Comparison of ENCODE assay signal across 8 cellular contexts in the genomic region with DNA sequence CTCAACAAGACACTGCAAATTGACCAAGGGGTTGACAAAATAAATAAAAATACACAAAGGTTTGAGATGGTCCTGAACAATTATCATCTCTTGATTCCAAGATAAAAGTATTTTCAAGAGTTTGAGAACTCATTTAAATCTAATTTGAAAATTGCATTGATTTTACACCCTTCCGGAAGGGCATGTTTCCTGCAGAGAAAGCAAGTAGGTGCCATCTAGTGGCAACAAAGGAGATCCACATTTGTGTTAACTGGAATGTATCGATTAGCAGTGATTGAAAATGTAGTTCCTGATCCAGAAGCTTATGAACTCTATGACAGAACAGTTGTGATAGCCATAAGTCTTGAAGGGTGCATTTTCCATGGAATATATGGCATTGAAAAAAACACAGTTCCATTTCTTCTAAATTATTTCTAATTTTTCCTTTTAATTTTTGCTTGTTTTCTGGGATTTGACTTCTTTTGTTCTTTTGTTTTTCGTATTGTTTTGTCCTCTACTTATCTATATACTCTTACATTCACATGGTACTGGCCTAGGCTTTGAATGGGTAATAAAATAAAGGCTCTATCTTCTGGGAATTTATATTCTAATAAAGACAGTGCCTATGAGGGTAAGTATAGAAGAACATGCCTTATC.
DNase-seq lines count a peak whose midpoint lies in the region; ATAC-seq, FAIRE-seq and TF ChIP-seq lines count a peak whose summit lies in the region.

No MANE protein-coding gene starts in this region.

- H3K4me1 Mint-ChIP-seq in CD4-positive, alpha-beta memory T cell, result no peaks in the 10 kb centered on the region
- H3K4me1 Mint-ChIP-seq in type B pancreatic cell (ENCODE audit: unreplicated experiment), result peaks cover 5% of the 10 kb centered on the region

- no peaks in the 10 kb centered on the region for H3K9me3 ChIP-seq in CD4-positive, alpha-beta memory T cell (ENCODE audit: control insufficient read depth in 1 of 2, low read length in 2 of 2)
- no peaks in the 10 kb centered on the region for H3K9me3 ChIP-seq in GM12878 (replicated peaks; ENCODE audit: control insufficient read depth, insufficient read depth, low read length)

- no peaks in the 10 kb centered on the region for H3K9me3 Mint-ChIP-seq in CD4-positive, alpha-beta memory T cell
- no peaks in the 10 kb centered on the region for H3K9me3 Mint-ChIP-seq in type B pancreatic cell

- no peak for TF ChIP-seq EP300 in GM12878 (IDR thresholded peaks at IDR 0.05; ENCODE audit: borderline replicate concordance in 1 of 2, control insufficient read depth in 1 of 2, low read depth in 2 of 2, low read length in 2 of 2)

- H3K36me3 ChIP-seq in CD4-positive, alpha-beta memory T cell (ENCODE audit: insufficient read depth, low read length), result no peaks in the 10 kb centered on the region
- no peaks in the 10 kb centered on the region for H3K36me3 ChIP-seq in GM12878 (ENCODE audit: control insufficient read depth in 2 of 2, insufficient read depth in 2 of 2, low read length in 1 of 2)

- peaks cover 0 to 4% of the 10 kb centered on the region in 2 donors for H3K36me3 Mint-ChIP-seq in CD4-positive, alpha-beta memory T cell
- H3K36me3 Mint-ChIP-seq in type B pancreatic cell, result no peaks in the 10 kb centered on the region

- WGBS in GM12878 (ENCODE audit: insufficient coverage, insufficient replicate concordance, low lambda C conversion rate, missing lambda C conversion rate), result 21% methylated on average over 3 of the region's 3 CpGs

- RAD21 ChIA-PET in GM12878 (lab: Charles Lee; ENCODE audit: unreplicated experiment), result interaction anchor here (1.5 to 7.8 kb wide), 5 partner anchors 17 to 341 kb away, joined by 4 to 87 read pairs (median 15); no protein-coding TSS in a partner anchor

- no peak overlapping the region for H3K27ac ChIP-seq in CD4-positive, alpha-beta memory T cell (ENCODE audit: low read depth, low read length)
- no peak overlapping the region for H3K27ac ChIP-seq in GM12878 (ENCODE audit: control insufficient read depth, insufficient read depth)

- H3K4me1 ChIP-seq in CD4-positive, alpha-beta memory T cell (ENCODE audit: insufficient read depth, low read length), result no peaks in the 10 kb centered on the region
- no peaks in the 10 kb centered on the region for H3K4me1 ChIP-seq in GM12878 (ENCODE audit: control insufficient read depth, insufficient read depth, low read length)

- no peak overlapping the region for H3K4me3 ChIP-seq in CD4-positive, alpha-beta memory T cell (ENCODE audit: low read length in 2 of 2)
- H3K4me3 ChIP-seq in GM12878, result no peak overlapping the region

- no peak overlapping the region for H3K4me2 ChIP-seq in GM12878 (ENCODE audit: control insufficient read depth, insufficient read depth)

- TF ChIP-seq CTCF in GM12878 (IDR thresholded peaks at IDR 0.05 in 2 of 3, conservative IDR thresholded peaks at IDR 0.05 in 1 of 3; ENCODE audit: control insufficient read depth in 2 of 3, extremely low read depth in 1 of 3, insufficient read depth in 1 of 3, low read depth in 3 of 3, low read length in 3 of 3) (peak; percentile 71 to 77 (median 74)), type B pancreatic cell (conservative IDR thresholded peaks at IDR 0.05) (peak; percentile 91)

- DNase-seq in CD4-positive, alpha-beta memory T cell, result peak in 4 of 5 donors; percentile 46 to 55 (median 49)
- DNase-seq in NCI-H2171 treated with DMSO at 0.1 percent for 48 hours (lab: John Stamatoyannopoulos, UW) (peak; percentile 34), GM12878 (ENCODE audit: low read depth, low spot score) (no peak), type B pancreatic cell (ENCODE audit: extremely low spot score, unreplicated experiment) (no peak)

- no peaks in the 10 kb centered on the region for H4K20me1 ChIP-seq in GM12878 (ENCODE audit: control insufficient read depth, insufficient read depth)

- H3K27ac Mint-ChIP-seq in CD4-positive, alpha-beta memory T cell, result no peak overlapping the region
- H3K27ac Mint-ChIP-seq in type B pancreatic cell, result no peak overlapping the region

- intact Hi-C loops in CD4-positive, alpha-beta memory T cell (cut with micrococcal nuclease), result loop anchor here (1.0 to 10.0 kb wide), 4 partner anchors 184 to 500 kb away; partner anchors contain the start of gene PRRC2C
- intact Hi-C loops in GM12878 (cut with micrococcal nuclease; ENCODE audit: unreplicated experiment), result loop anchor here (1.0 to 2.0 kb wide), 2 partner anchors 184 to 330 kb away; no protein-coding TSS in a partner anchor

- no peaks in the 10 kb centered on the region for H3K27me3 ChIP-seq in CD4-positive, alpha-beta memory T cell (ENCODE audit: insufficient read depth, low read length)
- no peaks in the 10 kb centered on the region; a peak in 1 of 4 replicates for H3K27me3 ChIP-seq in GM12878 (replicated peaks in 1 of 2; ENCODE audit: control insufficient read depth in 2 of 2, insufficient read depth in 2 of 2, low read length in 1 of 2)

- no peaks in the 10 kb centered on the region for H3K79me2 ChIP-seq in GM12878 (ENCODE audit: control insufficient read depth, insufficient read depth, low read length)

- in situ Hi-C loops in GM12878 (cut with MboI), result loop anchor here (5.0 kb wide), 2 partner anchors 178 to 343 kb away; no protein-coding TSS in a partner anchor

- ATAC-seq in GM18909 (IDR thresholded peaks at IDR 0.05; ENCODE audit: poor library complexity, unreplicated experiment), result peak; percentile 47
- ATAC-seq in GM12878, result peak; percentile 88
- ATAC-seq in HG03460 (IDR thresholded peaks at IDR 0.05; ENCODE audit: unreplicated experiment), result no peak
- ATAC-seq in GM19351 (IDR thresholded peaks at IDR 0.05; ENCODE audit: unreplicated experiment), result no peak

- FAIRE-seq in GM12878 (lab: Jason Lieb, UNC) (peak; percentile 97), islet of Langerhans (lab: Jason Lieb, UNC) (peak; percentile 86)

- H2AFZ ChIP-seq in GM12878 (ENCODE audit: control insufficient read depth, low read depth, low read length), result no peak overlapping the region

- SMC1A ChIA-PET in GM12878 (lab: Charles Lee; ENCODE audit: uncharacterized antibody, unreplicated experiment), result interaction anchor here (0.7 to 9.3 kb wide), 11 partner anchors 13 to 534 kb away, joined by 3 to 142 read pairs (median 5); partner anchors contain the start of gene MYOCOS

- no peak overlapping the region for H3K4me3 Mint-ChIP-seq in CD4-positive, alpha-beta memory T cell
- no peak overlapping the region for H3K4me3 Mint-ChIP-seq in type B pancreatic cell

- H3K9ac ChIP-seq in GM12878 (ENCODE audit: control insufficient read depth, insufficient read depth, low read length), result no peak overlapping the region

- TF ChIP-seq RAD21 in GM12878 (IDR thresholded peaks at IDR 0.05; ENCODE audit: insufficient read depth, low read depth, low read length), result peak; percentile 76

- no peak for TF ChIP-seq POLR2A in GM12878 (IDR thresholded peaks at IDR 0.05; ENCODE audit: low read depth, low read length)

- H3K27me3 Mint-ChIP-seq in CD4-positive, alpha-beta memory T cell, result peaks cover 0 to 5% of the 10 kb centered on the region in 2 donors
- H3K27me3 Mint-ChIP-seq in type B pancreatic cell, result no peaks in the 10 kb centered on the region

- no TSS peak for BruUV-seq in GM12878 (replicated peaks; lab: Mats Ljungman, UMichigan)

- POLR2A ChIA-PET in CD4-positive, alpha-beta memory T cell (lab: Charles Lee; ENCODE audit: partially characterized antibody), result no interaction called here
- POLR2A ChIA-PET in GM12878 (lab: Charles Lee), result interaction anchor here (1.0 kb wide), 1 partner anchor 181 kb away, joined by 3 read pairs; no protein-coding TSS in a partner anchor

- CTCF ChIA-PET in CD4-positive, alpha-beta memory T cell (lab: Charles Lee; ENCODE audit: partially characterized antibody), result interaction anchor here (0.9 to 9.5 kb wide), 17 partner anchors 9 to 502 kb away, joined by 3 to 162 read pairs (median 5); partner anchors contain the start of genes DNM3 and PRRC2C
- CTCF ChIA-PET in GM12878 (lab: Yijun Ruan, JAX), result interaction anchor here (0.7 to 14.3 kb wide), 29 partner anchors 8 to 904 kb away, joined by 3 to 322 read pairs (median 4); no protein-coding TSS in a partner anchor

TF ChIP-seq in GM12878, 131 proteins besides CTCF, POLR2A, EP300 and RAD21 (continues in another document):
- peak; percentile 94 for TF ChIP-seq CUX1 (IDR thresholded peaks at IDR 0.05; ENCODE audit: insufficient replicate concordance, low read depth, low read length)
- no peak for TF ChIP-seq POLR2AphosphoS2 (IDR thresholded peaks at IDR 0.05; ENCODE audit: low read depth, low read length)
- TF ChIP-seq GATAD2B (conservative IDR thresholded peaks at IDR 0.05; ENCODE audit: low read depth), result no peak
- TF ChIP-seq SMC3 (IDR thresholded peaks at IDR 0.05; ENCODE audit: borderline replicate concordance, low read length), result peak; percentile 87

Comparison
In these comparisons a context has a peak if more than half of its experiments do, and no peak if none do; other contexts are left out.
1. DNase-seq: peak in CD4-positive, alpha-beta memory T cell (4 of 5) and NCI-H2171 treated with DMSO at 0.1 percent for 48 hours (single experiment); none in GM12878 (single experiment) and type B pancreatic cell (single experiment).
2. ATAC-seq: peak in GM18909 (single experiment) and GM12878 (single experiment); none in HG03460 (single experiment) and GM19351 (single experiment).